In the genomic region with DNA sequence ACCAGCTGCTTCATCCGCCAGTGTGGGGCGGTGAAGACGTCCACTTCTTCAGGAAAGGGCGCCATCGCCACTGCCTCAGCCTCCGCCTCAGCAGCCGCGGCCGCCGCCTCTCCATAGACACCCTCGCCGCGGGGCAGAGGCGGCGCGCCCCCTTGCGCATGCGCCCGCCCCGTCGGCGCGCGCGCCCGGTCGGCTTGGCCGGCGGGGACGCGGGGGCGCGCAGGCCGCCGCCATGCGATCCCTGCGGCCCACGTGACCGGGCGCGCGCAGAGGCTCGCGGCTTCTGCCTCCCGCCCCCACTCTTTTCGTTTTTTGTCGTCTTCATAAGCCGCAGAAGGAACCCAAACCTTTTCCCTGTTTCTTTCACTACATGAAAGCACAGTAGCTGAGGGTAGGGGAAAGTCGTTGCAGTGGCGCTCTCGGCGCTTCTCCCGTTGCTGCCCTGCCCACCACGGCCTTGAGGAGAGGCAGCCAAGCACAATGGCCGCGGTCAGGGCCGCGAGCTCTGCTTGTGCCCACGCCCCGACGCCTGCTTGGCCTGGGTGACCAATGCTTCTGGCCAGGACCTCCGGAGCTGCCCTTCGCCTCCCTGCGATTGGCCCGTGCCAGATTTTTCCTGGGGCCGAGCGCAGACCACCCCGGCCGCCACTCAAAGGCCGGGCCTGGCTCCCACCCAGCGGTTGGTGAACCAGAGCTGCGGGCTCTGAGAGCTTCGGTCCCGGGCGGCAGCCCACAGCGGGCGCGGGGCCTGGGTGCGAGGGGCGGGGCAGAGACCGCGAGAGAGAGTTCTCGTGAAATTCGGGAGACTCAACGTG, we compare ENCODE assay signal across 8 cellular contexts. TPM values are rescaled to one million over a fixed set of nuclear protein-coding genes. Genes with fewer than 3 reads are reported as not detected.
A peak's percentile ranks its signal among the peaks of the same experiment; 100 is the strongest.
DNase-seq lines count a peak whose midpoint lies in the region; ATAC-seq and TF ChIP-seq lines count a peak whose summit lies in the region.

A gene with protein sequence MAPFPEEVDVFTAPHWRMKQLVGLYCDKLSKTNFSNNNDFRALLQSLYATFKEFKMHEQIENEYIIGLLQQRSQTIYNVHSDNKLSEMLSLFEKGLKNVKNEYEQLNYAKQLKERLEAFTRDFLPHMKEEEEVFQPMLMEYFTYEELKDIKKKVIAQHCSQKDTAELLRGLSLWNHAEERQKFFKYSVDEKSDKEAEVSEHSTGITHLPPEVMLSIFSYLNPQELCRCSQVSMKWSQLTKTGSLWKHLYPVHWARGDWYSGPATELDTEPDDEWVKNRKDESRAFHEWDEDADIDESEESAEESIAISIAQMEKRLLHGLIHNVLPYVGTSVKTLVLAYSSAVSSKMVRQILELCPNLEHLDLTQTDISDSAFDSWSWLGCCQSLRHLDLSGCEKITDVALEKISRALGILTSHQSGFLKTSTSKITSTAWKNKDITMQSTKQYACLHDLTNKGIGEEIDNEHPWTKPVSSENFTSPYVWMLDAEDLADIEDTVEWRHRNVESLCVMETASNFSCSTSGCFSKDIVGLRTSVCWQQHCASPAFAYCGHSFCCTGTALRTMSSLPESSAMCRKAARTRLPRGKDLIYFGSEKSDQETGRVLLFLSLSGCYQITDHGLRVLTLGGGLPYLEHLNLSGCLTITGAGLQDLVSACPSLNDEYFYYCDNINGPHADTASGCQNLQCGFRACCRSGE (minus strand): TSS at position 135 of the 815 bp plus-strand sequence. CDS start 70 bp downstream, at position 65.

- CTCF ChIA-PET in activated CD4-positive, alpha-beta T cell treated with anti-CD3 and anti-CD28 coated beads for 36 hours (lab: Charles Lee): interaction anchor here (0.7 to 1.4 kb wide), 5 partner anchors 26 to 854 kb away, joined by 3 to 5 read pairs (median 3); a partner anchor contains a TSS

- ATAC-seq in GM18909 (IDR thresholded peaks at IDR 0.05; ENCODE audit: poor library complexity, unreplicated experiment) (peak; percentile 75), HG03159 (IDR thresholded peaks at IDR 0.05; ENCODE audit: unreplicated experiment) (peak; percentile 69), left colon (peak; percentile 90)
- ATAC-seq in activated CD4-positive, alpha-beta T cell treated with anti-CD3 and anti-CD28 coated beads for 36 hours: peak; percentile 76

- peak within 1 kb of the TSS; percentile 97 for H3K27ac Mint-ChIP-seq in activated CD4-positive, alpha-beta T cell treated with anti-CD3 and anti-CD28 coated beads for 36 hours

- H3K36me3 Mint-ChIP-seq in activated CD4-positive, alpha-beta T cell treated with anti-CD3 and anti-CD28 coated beads for 36 hours (ENCODE audit: low read depth): peaks cover 2% of the 10 kb centered on the region

- H3K4me1 Mint-ChIP-seq in activated CD4-positive, alpha-beta T cell treated with anti-CD3 and anti-CD28 coated beads for 36 hours: peaks cover 57% of the 10 kb centered on the region

- POLR2A ChIA-PET in activated CD4-positive, alpha-beta T cell treated with anti-CD3 and anti-CD28 coated beads for 36 hours (lab: Charles Lee): no interaction called here

- intact Hi-C loops in activated CD4-positive, alpha-beta T cell treated with anti-CD3 and anti-CD28 coated beads for 36 hours (cut with DNase I, micrococcal nuclease): loop anchor here (1.0 to 10.0 kb wide), 14 partner anchors 26 to 2001 kb away; a partner anchor contains a TSS
- intact Hi-C loops in left colon (cut with DNase I, micrococcal nuclease): no loop called here

- TF ChIP-seq CTCF in AG09319 (IDR thresholded peaks at IDR 0.05; ENCODE audit: low read depth, low read length) (no peak), choroid plexus epithelial cell (conservative IDR thresholded peaks at IDR 0.05; ENCODE audit: low read depth, low read length) (no peak)

- H3K4me3 Mint-ChIP-seq in activated CD4-positive, alpha-beta T cell treated with anti-CD3 and anti-CD28 coated beads for 36 hours: peak within 1 kb of the TSS; percentile 99

- DNase-seq in AG09319 (ENCODE audit: extremely low read depth, low read depth) (peak; percentile 66), NCI-H226 (peak; percentile 72), choroid plexus epithelial cell (ENCODE audit: low read depth) (peak; percentile 89), left colon (peak; percentile 60 to 79)
- DNase-seq in activated CD4-positive, alpha-beta T cell treated with anti-CD3 and anti-CD28 coated beads for 36 hours: peak; percentile 90
- DNase-seq in stimulated activated CD4-positive, alpha-beta T cell treated with anti-CD3 and anti-CD28 coated beads, Interleukin-1b, Interleukin-23, amount 100 ng/mL, for 48 hours: peak; percentile 82

- H3K4me3 ChIP-seq in choroid plexus epithelial cell (ENCODE audit: low read depth, low read length): peak within 1 kb of the TSS; percentile 89

- no peaks in the 10 kb centered on the region for H3K9me3 Mint-ChIP-seq in activated CD4-positive, alpha-beta T cell treated with anti-CD3 and anti-CD28 coated beads for 36 hours (ENCODE audit: low read depth)

- H3K27me3 Mint-ChIP-seq in activated CD4-positive, alpha-beta T cell treated with anti-CD3 and anti-CD28 coated beads for 36 hours: no peaks in the 10 kb centered on the region

RNA-seq across cellular contexts. Expression of the gene that starts here (rescaled TPM):
- 10 to 100 TPM; 20.1 to 29.1 TPM for total RNA-seq in activated CD4-positive, alpha-beta T cell treated with anti-CD3 and anti-CD28 coated beads for 36 hours
- total RNA-seq in left colon: 10 to 100 TPM; 48.2 to 59.2 TPM

Comparison
In these comparisons a context has a peak if more than half of its experiments do, and no peak if none do; other contexts are left out.
1. Peak in every context shown above with its lines: DNase-seq, ATAC-seq and H3K4me3 ChIP-seq.
2. intact Hi-C loops: an anchor here in activated CD4-positive, alpha-beta T cell treated with anti-CD3 and anti-CD28 coated beads for 36 hours (1.0 to 10.0 kb wide); none called in left colon.